ENCODE assay signal across 7 cellular contexts in genomic region chr2:10043906-10044601, GRCh38. TPM values are rescaled to one million over a fixed set of nuclear protein-coding genes. Genes with fewer than 3 reads are reported as not detected.
DNase-seq lines count a peak whose midpoint lies in the region; ATAC-seq and TF ChIP-seq lines count a peak whose summit lies in the region.

No MANE protein-coding gene starts in this region.

- peak overlapping the region; percentile 36 for H3K27ac Mint-ChIP-seq in chondrocyte (ENCODE audit: unreplicated experiment)

- no peaks in the 10 kb centered on the region for H3K9me3 Mint-ChIP-seq in chondrocyte (ENCODE audit: low read depth)

- H3K36me3 Mint-ChIP-seq in chondrocyte (ENCODE audit: low read depth), result peaks cover 6% of the 10 kb centered on the region

- no peak for TF ChIP-seq CTCF in chondrocyte (IDR thresholded peaks at IDR 0.05)

- peaks cover 28% of the 10 kb centered on the region for H3K4me1 Mint-ChIP-seq in chondrocyte (ENCODE audit: low read depth)

- H3K27me3 Mint-ChIP-seq in chondrocyte (ENCODE audit: low read depth), result no peaks in the 10 kb centered on the region

- DNase-seq in NCI-H2196 treated with DMSO at 0.1 percent for 48 hours (lab: John Stamatoyannopoulos, UW; ENCODE audit: unreplicated experiment), result peak; percentile 99
- peak; percentile 98 for DNase-seq in activated CD4-positive, alpha-beta T cell treated with anti-CD3 and anti-CD28 coated beads for 48 hours
- peak; percentile 95 for DNase-seq in chondrocyte (ENCODE audit: low spot score)
- DNase-seq in kidney tubule cell (ENCODE audit: low spot score), result peak; percentile 96
- DNase-seq in stimulated activated CD4-positive, alpha-beta T cell treated with anti-CD3 and anti-CD28 coated beads, Interleukin-15, amount 100 ng/mL, for 1 hour (ENCODE audit: low read depth in 1 of 2, low spot score in 1 of 2), result peak; percentile 76 to 96

- peak; percentile 43 for ATAC-seq in GM18517 (IDR thresholded peaks at IDR 0.05; ENCODE audit: unreplicated experiment)
- ATAC-seq in HG03039 (IDR thresholded peaks at IDR 0.05; ENCODE audit: unreplicated experiment), result peak; percentile 38

- peak overlapping the region; percentile 67 for H3K4me3 Mint-ChIP-seq in chondrocyte (ENCODE audit: unreplicated experiment)

RNA-seq across cellular contexts. Expression of gene KLF11, which starts 0.7 kb away (rescaled TPM):
- 10.7 to 16.2 TPM (median 15.2 TPM) in 3 replicates for total RNA-seq in chondrocyte

RNA-seq across cellular contexts. Expression of gene CYS1, which starts 36.2 kb away (rescaled TPM):
- 4.9 to 7.0 TPM (median 5.4 TPM) in 3 replicates for total RNA-seq in chondrocyte

Comparison
In these comparisons a context has a peak if more than half of its experiments do, and no peak if none do; other contexts are left out.
1. Peak in every context shown above with its lines: DNase-seq and ATAC-seq.